ENCODE assay signal across 8 cellular contexts in the genomic region with DNA sequence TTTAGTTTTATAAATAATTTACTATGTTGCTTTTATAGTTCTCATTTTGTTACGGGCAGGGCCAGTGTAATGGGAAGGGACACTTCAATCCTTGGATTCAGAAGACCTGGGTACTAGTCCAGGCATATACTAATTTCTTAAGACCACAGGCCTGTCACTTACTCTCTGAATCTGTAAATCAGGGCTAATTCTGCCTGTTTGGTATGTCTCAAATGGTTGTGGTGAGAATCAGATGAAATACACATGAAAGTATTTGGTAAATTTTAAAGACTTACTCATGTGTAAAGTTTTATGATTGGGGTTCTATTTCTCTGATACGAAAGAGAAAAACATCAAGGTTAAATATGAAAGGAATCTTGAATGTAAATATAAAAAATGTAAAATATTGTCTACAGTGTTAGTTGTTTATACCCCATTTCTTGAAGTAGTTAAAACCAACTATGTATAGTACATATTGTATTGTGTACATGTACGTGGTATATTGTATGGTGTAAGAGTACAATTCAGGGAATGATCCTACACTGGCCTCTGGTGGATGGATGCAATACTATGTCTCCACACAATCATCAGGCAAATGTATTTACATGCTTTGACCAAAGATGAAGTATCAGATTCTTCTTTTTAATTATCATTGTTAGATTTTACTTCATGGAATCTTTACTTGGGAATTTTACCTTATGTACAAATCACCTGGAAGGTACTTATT. TPM values are rescaled to one million over a fixed set of nuclear protein-coding genes. Genes with fewer than 3 reads are reported as not detected.
DNase-seq lines count a peak whose midpoint lies in the region; ATAC-seq and TF ChIP-seq lines count a peak whose summit lies in the region.

No MANE protein-coding gene starts in this region.

- TF ChIP-seq CTCF in Panc1 (IDR thresholded peaks at IDR 0.05) (peak; percentile 70; the same call in 1 of the 2 replicates), fibroblast of pulmonary artery (IDR thresholded peaks at IDR 0.05; ENCODE audit: low read length, missing control alignments) (peak; percentile 58), thyroid gland (IDR thresholded peaks at IDR 0.05) (peak in 5 of 6 experiments; percentile 44 to 89 (median 86)), vagina (IDR thresholded peaks at IDR 0.05) (no peak)

- peak; percentile 65 to 66 for ATAC-seq in activated T-cell treated with anti-CD3 and anti-CD28 coated beads, Interleukin-2, amount 50 U/mL, for 72 hours (replicated peaks in 1 of 2)
- ATAC-seq in HG03103 (IDR thresholded peaks at IDR 0.05; ENCODE audit: low read depth, unreplicated experiment) (peak; percentile 67), Panc1 (peak; percentile 95)

- peak overlapping the region; percentile 36; the same call in 1 of the 2 replicates for H3K27ac ChIP-seq in Panc1 (ENCODE audit: low read length)
- H3K27ac ChIP-seq in thyroid gland = peak overlapping the region; percentile 17 to 92 (median 86)
- H3K27ac ChIP-seq in vagina = no peak overlapping the region

- peaks cover 12% of the 10 kb centered on the region for H3K4me1 Mint-ChIP-seq in activated T-cell treated with anti-CD3 and anti-CD28 coated beads, Interleukin-2, amount 50 U/mL, for 72 hours (ENCODE audit: low read depth)

- peak in 1 of 2 donors; percentile 3 for DNase-seq in activated T-cell treated with anti-CD3 and anti-CD28 coated beads, Interleukin-2, amount 50 U/mL, for 72 hours
- no peak for DNase-seq in activated T-cell treated with anti-CD3 and anti-CD28 coated beads, Interleukin-2, amount 50 U/mL, for 1 hour
- DNase-seq in Panc1 (ENCODE audit: low read depth, low spot score) (peak; percentile 7), fibroblast of pulmonary artery (ENCODE audit: low read depth) (peak; percentile 56), thyroid gland (peak in 1 of 2 donors; percentile 15), vagina (ENCODE audit: extremely low spot score in 2 of 2) (no peak), DMS79 treated with DMSO at 0.1 percent for 48 hours (lab: John Stamatoyannopoulos, UW) (no peak)

- no peak overlapping the region for H3K27ac Mint-ChIP-seq in activated T-cell treated with anti-CD3 and anti-CD28 coated beads, Interleukin-2, amount 50 U/mL, for 72 hours

- CTCF ChIA-PET in Panc1 (lab: Charles Lee) = no interaction called here

- no peaks in the 10 kb centered on the region for H3K36me3 ChIP-seq in Panc1 (ENCODE audit: control insufficient read depth, insufficient read depth, low read length)
- H3K36me3 ChIP-seq in thyroid gland = no peaks in the 10 kb centered on the region
- H3K36me3 ChIP-seq in vagina = no peaks in the 10 kb centered on the region

- no peaks in the 10 kb centered on the region for H3K9me3 ChIP-seq in Panc1 (ENCODE audit: control insufficient read depth, insufficient read depth, low read depth, low read length)
- no peaks in the 10 kb centered on the region for H3K9me3 ChIP-seq in thyroid gland
- H3K9me3 ChIP-seq in vagina = no peaks in the 10 kb centered on the region

- no peak overlapping the region for H3K4me3 Mint-ChIP-seq in activated T-cell treated with anti-CD3 and anti-CD28 coated beads, Interleukin-2, amount 50 U/mL, for 72 hours

- intact Hi-C loops in Panc1 (cut with micrococcal nuclease; ENCODE audit: unreplicated experiment) (loop anchor here (1.0 to 5.0 kb wide), 2 partner anchors 58 to 125 kb away; no protein-coding TSS in a partner anchor), thyroid gland (cut with DNase I) (loop anchor here (10.0 kb wide), 1 partner anchor 58 kb away; a partner anchor contains a TSS), vagina (cut with DNase I) (no loop called here)

- TF ChIP-seq POLR2A in thyroid gland (IDR thresholded peaks at IDR 0.05) (no peak), vagina (IDR thresholded peaks at IDR 0.05) (no peak)

- no peaks in the 10 kb centered on the region for H3K36me3 Mint-ChIP-seq in activated T-cell treated with anti-CD3 and anti-CD28 coated beads, Interleukin-2, amount 50 U/mL, for 72 hours (ENCODE audit: insufficient read depth in 2 of 2)

- 71 to 82% methylated on average over 3 of the region's 3 CpGs for WGBS in thyroid gland, 2 donors

- no peak overlapping the region for H3K4me3 ChIP-seq in Panc1 (ENCODE audit: low read depth in 2 of 2, low read length in 2 of 2)
- no peak overlapping the region for H3K4me3 ChIP-seq in fibroblast of pulmonary artery (replicated peaks; ENCODE audit: low read depth, low read length)
- no peak overlapping the region for H3K4me3 ChIP-seq in thyroid gland (replicated peaks in 1 of 3)
- no peak overlapping the region for H3K4me3 ChIP-seq in vagina

- POLR2A ChIA-PET in Panc1 (lab: Charles Lee) = no interaction called here

- H3K4me1 ChIP-seq in Panc1 (ENCODE audit: control insufficient read depth, insufficient read depth, low read length) (peaks cover 3% of the 10 kb centered on the region; the same call in 1 of the 2 replicates), thyroid gland (peaks cover 43 to 56% of the 10 kb centered on the region in 2 donors), vagina (no peaks in the 10 kb centered on the region)

- H3K27me3 ChIP-seq in Panc1 (ENCODE audit: control insufficient read depth, insufficient read depth, low read length) (no peaks in the 10 kb centered on the region), thyroid gland (no peaks in the 10 kb centered on the region), vagina (no peaks in the 10 kb centered on the region)

- in situ Hi-C loops in Panc1 (cut with HindIII; ENCODE audit: low pct_unique_long_range_greater_than_20kb, low sequenced_read_pairs) = no loop called here

- no peaks in the 10 kb centered on the region for H3K9me3 Mint-ChIP-seq in activated T-cell treated with anti-CD3 and anti-CD28 coated beads, Interleukin-2, amount 50 U/mL, for 72 hours

- peaks cover 10% of the 10 kb centered on the region for H3K27me3 Mint-ChIP-seq in activated T-cell treated with anti-CD3 and anti-CD28 coated beads, Interleukin-2, amount 50 U/mL, for 72 hours (ENCODE audit: low read depth)

- no TSS peak for BruUV-seq in Panc1 (replicated peaks; lab: Mats Ljungman, UMichigan)

RNA-seq across cellular contexts. Expression of a gene that starts 24.5 kb away (rescaled TPM):
- not detected for total RNA-seq in activated T-cell treated with anti-CD3 and anti-CD28 coated beads, Interleukin-2, amount 50 U/mL, for 72 hours
- total RNA-seq in Panc1 (2021; ENCODE audit: unreplicated experiment) (0.10 TPM), thyroid gland (10 to 100 TPM in 1 of 4 donors, 1 to 10 TPM in 1, under 1 TPM in 2; 0.20 to 25.7 (median 2.6) TPM), vagina (not detected)
- polyA plus RNA-seq in Panc1 (2012; ENCODE audit: insufficient read length) = not detected

RNA-seq across cellular contexts. Expression of a gene that starts 28.3 kb away (rescaled TPM):
- total RNA-seq in activated T-cell treated with anti-CD3 and anti-CD28 coated beads, Interleukin-2, amount 50 U/mL, for 72 hours = 1 to 10 TPM; 3.9 to 4.1 TPM
- 18.2 TPM for total RNA-seq in Panc1 (2021; ENCODE audit: unreplicated experiment)
- polyA plus RNA-seq in Panc1 (2012; ENCODE audit: insufficient read length) = 12.5 TPM
- total RNA-seq in thyroid gland = 100 to 1,000 TPM in 2 of 4 donors, 10 to 100 TPM in 2; 48.1 to 139 (median 99.0) TPM
- total RNA-seq in vagina = 13.0 TPM

RNA-seq across cellular contexts. Expression of a gene that starts 54.8 kb away (rescaled TPM):
- under 1 TPM; 0.39 to 0.50 TPM for total RNA-seq in activated T-cell treated with anti-CD3 and anti-CD28 coated beads, Interleukin-2, amount 50 U/mL, for 72 hours
- 0.44 TPM for total RNA-seq in Panc1 (2021; ENCODE audit: unreplicated experiment)
- 0.33 TPM for polyA plus RNA-seq in Panc1 (2012; ENCODE audit: insufficient read length)
- 1 to 10 TPM; 1.5 to 4.8 (median 4.2) TPM for total RNA-seq in thyroid gland
- total RNA-seq in vagina = 0.25 TPM

Comparison
In these comparisons a context has a peak if more than half of its experiments do, and no peak if none do; other contexts are left out.
1. DNase-seq: peak in Panc1 (single experiment) and fibroblast of pulmonary artery (single experiment); none in activated T-cell treated with anti-CD3 and anti-CD28 coated beads, Interleukin-2, amount 50 U/mL, for 1 hour (single experiment), vagina (0 of 2) and DMS79 treated with DMSO at 0.1 percent for 48 hours (single experiment).
2. CTCF ChIP-seq: peak in Panc1 (single experiment), fibroblast of pulmonary artery (single experiment) and thyroid gland (5 of 6); none in vagina (0 of 3).
3. Peak in every context shown above with its lines, with median percentiles within 50 percentile points of each other: ATAC-seq.